1 cellular context compared by ENCODE assay signal in the genomic region with DNA sequence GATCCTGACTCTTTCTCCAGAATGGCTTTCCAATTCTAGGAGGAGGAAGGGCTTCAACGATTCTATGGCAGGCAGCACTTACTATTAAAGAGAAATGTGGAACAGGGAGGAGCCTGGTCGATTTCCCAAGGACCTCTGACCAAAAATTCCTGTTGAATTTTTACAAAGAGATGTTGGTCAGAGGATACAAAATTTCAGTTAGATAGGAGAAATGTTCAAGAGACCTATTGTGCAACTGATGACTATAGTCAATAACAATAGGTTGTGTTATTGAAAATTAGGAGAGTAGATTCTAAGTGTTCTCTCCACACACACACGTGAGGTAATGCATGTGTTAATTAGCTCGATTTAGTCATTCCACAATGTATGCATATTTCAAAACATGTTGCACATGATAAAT.
TF ChIP-seq lines count a peak whose summit lies in the region.

No MANE protein-coding gene starts in this region.

TF ChIP-seq in GM12878, 131 proteins besides CTCF, POLR2A, EP300 and RAD21:
- TF ChIP-seq RUNX3 (IDR thresholded peaks at IDR 0.05; ENCODE audit: low read length) (no peak), EED (IDR thresholded peaks at IDR 0.05; ENCODE audit: low read depth) (no peak), HDAC6 (IDR thresholded peaks at IDR 0.05; ENCODE audit: unreplicated experiment) (no peak), CEBPZ (IDR thresholded peaks at IDR 0.05; ENCODE audit: low read depth, low read length) (no peak)
- TF ChIP-seq, protein P1, sequence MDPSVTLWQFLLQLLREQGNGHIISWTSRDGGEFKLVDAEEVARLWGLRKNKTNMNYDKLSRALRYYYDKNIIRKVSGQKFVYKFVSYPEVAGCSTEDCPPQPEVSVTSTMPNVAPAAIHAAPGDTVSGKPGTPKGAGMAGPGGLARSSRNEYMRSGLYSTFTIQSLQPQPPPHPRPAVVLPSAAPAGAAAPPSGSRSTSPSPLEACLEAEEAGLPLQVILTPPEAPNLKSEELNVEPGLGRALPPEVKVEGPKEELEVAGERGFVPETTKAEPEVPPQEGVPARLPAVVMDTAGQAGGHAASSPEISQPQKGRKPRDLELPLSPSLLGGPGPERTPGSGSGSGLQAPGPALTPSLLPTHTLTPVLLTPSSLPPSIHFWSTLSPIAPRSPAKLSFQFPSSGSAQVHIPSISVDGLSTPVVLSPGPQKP (IDR thresholded peaks at IDR 0.05; ENCODE audit: low read depth, low read length): no peak
